Comparison of ENCODE assay signal across 1 cellular context in the genomic region with DNA sequence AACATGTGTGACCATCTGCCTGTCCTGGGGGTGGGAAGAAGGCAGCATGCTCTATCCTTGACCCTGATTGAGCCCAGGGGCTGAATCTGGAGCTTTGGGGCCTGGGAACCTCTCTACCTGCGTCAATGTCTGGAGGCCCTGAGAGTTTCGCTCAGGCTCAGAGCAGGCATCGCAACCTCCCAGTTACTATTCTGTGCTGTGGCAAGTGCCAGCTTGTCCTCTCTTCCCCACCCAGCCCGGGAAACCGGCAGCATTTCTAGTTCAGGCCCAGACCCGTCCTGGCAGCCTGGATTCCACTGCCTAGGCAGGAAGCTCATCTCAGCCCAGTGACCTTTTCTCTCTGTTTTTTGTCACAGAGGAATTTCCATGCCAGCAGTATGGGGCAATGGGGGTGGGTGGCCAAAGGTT.
TF ChIP-seq lines count a peak whose summit lies in the region.

No MANE protein-coding gene starts in this region.

TF ChIP-seq in GM23338, 12 proteins besides CTCF, POLR2A, EP300 and RAD21 (continued from another document):
- no peak for TF ChIP-seq CREB1 (CRISPR knock-in tag; IDR thresholded peaks at IDR 0.05; ENCODE audit: low read depth)
- no peak for TF ChIP-seq EZH2 (IDR thresholded peaks at IDR 0.05; ENCODE audit: low read depth, unreplicated experiment)
